In the genomic region with DNA sequence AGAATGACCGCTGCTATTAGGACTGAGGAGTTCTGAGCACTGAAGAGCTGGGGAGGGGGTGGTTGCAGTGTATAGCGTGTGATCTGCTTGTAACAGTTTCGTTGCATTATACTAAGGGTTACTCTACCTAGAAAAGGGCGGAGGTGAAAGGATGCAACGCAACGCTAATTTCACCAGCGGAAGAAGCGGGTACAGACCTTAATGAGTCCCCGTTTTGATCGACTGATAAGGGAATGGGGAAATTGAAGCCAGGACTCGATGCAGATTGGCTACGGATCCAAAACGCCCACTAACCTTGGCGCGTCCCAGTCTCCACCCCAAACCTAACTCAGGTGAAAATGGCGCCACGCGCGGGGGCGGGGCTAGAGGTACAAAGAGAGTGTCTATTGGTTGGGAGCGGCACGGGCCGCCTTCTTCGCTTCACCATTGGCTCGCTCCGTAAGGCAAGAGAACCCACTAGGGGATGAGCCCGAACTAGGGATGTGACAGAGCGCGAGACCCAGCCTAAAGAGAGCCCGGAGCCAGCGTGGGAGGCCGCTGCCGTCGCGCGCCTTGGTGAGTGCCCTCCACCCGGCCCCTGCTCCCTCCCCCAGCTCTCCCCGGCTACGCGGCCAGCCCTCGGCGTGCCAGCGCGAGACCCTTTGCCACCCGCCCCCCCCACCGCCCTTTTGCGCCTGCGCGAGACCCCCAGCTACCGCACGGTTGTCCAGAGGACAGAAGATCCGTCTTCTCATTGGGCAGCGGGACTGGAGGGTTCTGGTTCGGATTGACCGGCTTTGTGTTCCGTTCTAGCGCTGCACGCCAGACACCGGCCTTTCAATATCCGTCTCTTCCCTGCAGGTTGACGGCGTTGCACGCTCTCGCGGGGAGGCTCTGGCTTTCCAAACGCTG, we compare ENCODE assay signal across 8 cellular contexts. TPM values are rescaled to one million over a fixed set of nuclear protein-coding genes. Genes with fewer than 3 reads are reported as not detected.
DNase-seq lines count a peak whose midpoint lies in the region; ATAC-seq and TF ChIP-seq lines count a peak whose summit lies in the region.

A gene (plus strand): TSS at position 456 of the 891 bp plus-strand sequence. CDS start 1,964 bp downstream, outside the sequence.

- peak within 1 kb of the TSS; percentile 89 for H3K4me3 Mint-ChIP-seq in activated T-cell treated with anti-CD3 and anti-CD28 coated beads, Interleukin-2, amount 50 U/mL, for 4 hours

- H3K27me3 ChIP-seq in Peyer's patch = no peaks in the 10 kb centered on the region
- H3K27me3 ChIP-seq in esophagus muscularis mucosa = no peaks in the 10 kb centered on the region

- WGBS in esophagus muscularis mucosa = 53% methylated on average over 59 of the region's 66 CpGs

- peaks cover 2% of the 10 kb centered on the region for H3K36me3 Mint-ChIP-seq in activated T-cell treated with anti-CD3 and anti-CD28 coated beads, Interleukin-2, amount 50 U/mL, for 4 hours (ENCODE audit: insufficient read depth)

- H3K9me3 ChIP-seq in KOPT-K1 (ENCODE audit: insufficient read depth, low read length, poor library complexity, severe bottlenecking) = no peaks in the 10 kb centered on the region
- no peaks in the 10 kb centered on the region for H3K9me3 ChIP-seq in Peyer's patch
- H3K9me3 ChIP-seq in esophagus muscularis mucosa = no peaks in the 10 kb centered on the region

- H3K36me3 ChIP-seq in KOPT-K1 (ENCODE audit: insufficient read depth, low read length) = peaks cover 27% of the 10 kb centered on the region
- peaks cover 0 to 1% (median 0%) of the 10 kb centered on the region in 3 donors for H3K36me3 ChIP-seq in Peyer's patch
- peaks cover 0 to 9% (median 0%) of the 10 kb centered on the region in 4 donors for H3K36me3 ChIP-seq in esophagus muscularis mucosa

- H3K27ac ChIP-seq in KOPT-K1 (ENCODE audit: low read depth, low read length, poor library complexity, severe bottlenecking) (peak within 1 kb of the TSS; percentile 90), Peyer's patch (peak within 1 kb of the TSS; percentile 77 to 93 (median 88)), esophagus muscularis mucosa (replicated peaks in 1 of 4) (peak within 1 kb of the TSS; percentile 79 to 88 (median 82))

- TF ChIP-seq POLR2A in Peyer's patch (IDR thresholded peaks at IDR 0.05) (peak; percentile 65 to 75), esophagus muscularis mucosa (IDR thresholded peaks at IDR 0.05; ENCODE audit: low read depth) (no peak)

- TF ChIP-seq CTCF in Peyer's patch (IDR thresholded peaks at IDR 0.05) = no peak
- no peak for TF ChIP-seq CTCF in esophagus muscularis mucosa (IDR thresholded peaks at IDR 0.05)

- no peaks in the 10 kb centered on the region for H3K27me3 Mint-ChIP-seq in activated T-cell treated with anti-CD3 and anti-CD28 coated beads, Interleukin-2, amount 50 U/mL, for 4 hours (ENCODE audit: low read depth)

- peak; percentile 96 for ATAC-seq in GM21786 (IDR thresholded peaks at IDR 0.05; ENCODE audit: unreplicated experiment)
- peak; percentile 97 to 98 for ATAC-seq in activated T-cell treated with anti-CD3 and anti-CD28 coated beads, Interleukin-2, amount 50 U/mL, for 4 hours

- no peaks in the 10 kb centered on the region for H3K9me3 Mint-ChIP-seq in activated T-cell treated with anti-CD3 and anti-CD28 coated beads, Interleukin-2, amount 50 U/mL, for 4 hours

- H3K4me1 Mint-ChIP-seq in activated T-cell treated with anti-CD3 and anti-CD28 coated beads, Interleukin-2, amount 50 U/mL, for 4 hours (ENCODE audit: low read depth) = peaks cover 33% of the 10 kb centered on the region

- no peak for TF ChIP-seq EP300 in esophagus muscularis mucosa (IDR thresholded peaks at IDR 0.05)

- H3K4me3 ChIP-seq in Peyer's patch = peak within 1 kb of the TSS; percentile 47 to 80 (median 68)
- H3K4me3 ChIP-seq in esophagus muscularis mucosa = peak within 1 kb of the TSS; percentile 60 to 73 (median 65)

- H3K4me1 ChIP-seq in Peyer's patch (peaks cover 0 to 11% (median 0%) of the 10 kb centered on the region in 4 donors), esophagus muscularis mucosa (peaks cover 0 to 15% (median 11%) of the 10 kb centered on the region in 4 donors)

- peak; percentile 88 for DNase-seq in DMS53 treated with DMSO at 0.1 percent for 48 hours (lab: John Stamatoyannopoulos, UW; ENCODE audit: unreplicated experiment)
- peak; percentile 93 to 97 (median 95) for DNase-seq in Peyer's patch
- peak; percentile 90 for DNase-seq in activated T-cell treated with anti-CD3 and anti-CD28 coated beads, Interleukin-2, amount 50 U/mL, for 4 hours
- peak; percentile 97 for DNase-seq in esophagus muscularis mucosa (ENCODE audit: extremely low spot score)
- peak; percentile 85 for DNase-seq in myocyte (ENCODE audit: low read depth)
- peak; percentile 87 to 91 for DNase-seq in stimulated activated CD8-positive, alpha-beta memory T cell treated with anti-CD3 and anti-CD28 coated beads, Interleukin-7, amount 100 ng/mL, for 4 hours (ENCODE audit: low read depth in 2 of 2)

- intact Hi-C loops in esophagus muscularis mucosa (cut with DNase I) = no loop called here

RNA-seq across cellular contexts. Expression of the gene that starts here (rescaled TPM):
- total RNA-seq in Peyer's patch (100 to 1,000 TPM in 3 of 4 donors, 10 to 100 TPM in 1; 47.0 to 189 (median 134) TPM), esophagus muscularis mucosa (10 to 100 TPM; 15.7 to 20.7 (median 17.4) TPM), myocyte (30.2 and 46.1 TPM in 2 replicates)
- total RNA-seq in activated T-cell treated with anti-CD3 and anti-CD28 coated beads, Interleukin-2, amount 50 U/mL, for 4 hours = 100 to 1,000 TPM in 2 of 3 donors, 10 to 100 TPM in 1; 87.0 to 113 (median 106) TPM
- 74.7 TPM for polyA plus RNA-seq in myocyte (2012)

Comparison
In these comparisons a context has a peak if more than half of its experiments do, and no peak if none do; other contexts are left out.
1. Peak in every context shown above with its lines: DNase-seq, ATAC-seq, H3K4me3 ChIP-seq and H3K27ac ChIP-seq.